In genomic region chr17:73197141-73197540, GRCh38 we compare ENCODE assay signal across 1 cellular context.
TF ChIP-seq lines count a peak whose summit lies in the region.

No MANE protein-coding gene starts in this region.

TF ChIP-seq in GM23338, 12 proteins besides CTCF, POLR2A, EP300 and RAD21 (continued from another document):
- no peak for TF ChIP-seq ZNF462 (CRISPR knock-in tag; IDR thresholded peaks at IDR 0.05)
- TF ChIP-seq EZH2phosphoT487 (IDR thresholded peaks at IDR 0.05; ENCODE audit: unreplicated experiment): no peak
- TF ChIP-seq NANOG (IDR thresholded peaks at IDR 0.05; ENCODE audit: borderline replicate concordance): no peak
